In the genomic region with DNA sequence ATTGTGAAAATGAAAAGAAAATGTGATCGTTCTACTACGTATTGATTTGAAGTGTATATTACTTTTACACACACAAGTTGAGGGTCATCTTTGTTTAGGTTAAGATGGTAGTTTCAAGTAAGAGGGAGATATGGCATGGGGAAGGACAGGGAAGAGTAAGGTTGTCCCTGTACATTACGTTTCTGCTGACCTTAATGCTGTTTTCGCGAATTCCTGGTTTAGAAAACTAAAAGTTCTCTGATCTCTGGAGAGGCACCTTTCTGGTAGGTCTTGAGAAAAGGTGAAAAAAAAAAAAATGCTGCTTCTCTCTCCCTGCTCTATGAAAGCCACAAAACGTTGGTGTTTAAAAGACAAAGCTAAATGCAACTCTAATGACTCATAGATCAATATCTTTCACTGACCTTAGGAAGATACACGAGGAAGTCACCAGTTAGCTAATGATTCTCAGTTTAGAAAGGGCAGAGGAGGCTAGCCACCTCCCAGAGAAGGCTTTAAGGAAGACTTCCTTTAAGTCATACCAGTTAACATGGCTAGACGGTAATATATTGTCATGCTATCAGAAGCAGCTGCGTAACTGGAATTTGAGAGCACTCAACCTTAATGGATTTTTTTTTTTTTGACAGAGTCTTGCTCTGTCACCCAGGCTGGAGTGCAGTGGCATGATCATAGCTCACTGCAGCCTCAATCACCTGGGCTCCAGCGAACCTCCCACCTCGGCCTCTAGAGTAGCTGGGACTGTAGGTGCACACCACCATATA, we compare ENCODE assay signal across 1 cellular context.
TF ChIP-seq lines count a peak whose summit lies in the region.

No MANE protein-coding gene starts in this region.

TF ChIP-seq in K562, 482 proteins besides CTCF, POLR2A, EP300 and RAD21 (continued from another document and continues in another):
- TF ChIP-seq REST (CRISPR knock-in tag; IDR thresholded peaks at IDR 0.05; ENCODE audit: low read depth) (0 out of 2 replicates have a peak, but pooled peaks have one; percentile 40), BRD9 (IDR thresholded peaks at IDR 0.05; ENCODE audit: low read depth, partially characterized antibody) (peak; percentile 98), TAF9B (IDR thresholded peaks at IDR 0.05; ENCODE audit: partially characterized antibody) (peak; percentile 73), ZNF785 (CRISPR knock-in tag; IDR thresholded peaks at IDR 0.05) (no peak), CREB1 (IDR thresholded peaks at IDR 0.05) (0 out of 2 replicates have a peak, but pooled peaks have one; percentile 32), CREB1 (CRISPR knock-in tag; IDR thresholded peaks at IDR 0.05) (no peak), LEF1 (IDR thresholded peaks at IDR 0.05) (peak; percentile 95), FOXM1 (IDR thresholded peaks at IDR 0.05; ENCODE audit: low read depth) (peak; percentile 95), FOXM1 (CRISPR knock-in tag; IDR thresholded peaks at IDR 0.05; ENCODE audit: low read depth) (no peak), JUN (IDR thresholded peaks at IDR 0.05; ENCODE audit: borderline replicate concordance, low read depth, low read length) (peak; percentile 99), JUN (CRISPR knock-in tag; IDR thresholded peaks at IDR 0.05; ENCODE audit: borderline replicate concordance) (no peak), ELF2 (CRISPR knock-in tag; IDR thresholded peaks at IDR 0.05) (0 out of 2 replicates have a peak, but pooled peaks have one; percentile 62), ZNF436 (CRISPR knock-in tag; IDR thresholded peaks at IDR 0.05) (peak; percentile 70), ZNF444 (CRISPR knock-in tag; IDR thresholded peaks at IDR 0.05) (peak; percentile 3; the same call in 1 of the 2 replicates), ETV1 (tag; conservative IDR thresholded peaks at IDR 0.05; ENCODE audit: low read depth) (peak; percentile 74), FOXK2 (conservative IDR thresholded peaks at IDR 0.05 in 1 of 2, IDR thresholded peaks at IDR 0.05 in 1 of 2; ENCODE audit: low read depth in 2 of 2) (peak; percentile 46 to 65; a peak in 2 of 4 replicates), NEUROD1 (IDR thresholded peaks at IDR 0.05; ENCODE audit: borderline replicate concordance, low read depth, low read length, partially characterized antibody) (peak; percentile 72), TSC22D4 (tag; IDR thresholded peaks at IDR 0.05) (no peak), SMC3 (conservative IDR thresholded peaks at IDR 0.05; ENCODE audit: insufficient read depth, low read depth, low read length) (no peak), SREBF1 (IDR thresholded peaks at IDR 0.05; ENCODE audit: borderline replicate concordance, low read depth, low read length) (0 out of 2 replicates have a peak, but pooled peaks have one; percentile 13), EZH2 (IDR thresholded peaks at IDR 0.05; ENCODE audit: borderline replicate concordance, low read depth, low read length) (no peak), ARID2 (IDR thresholded peaks at IDR 0.05) (0 out of 2 replicates have a peak, but pooled peaks have one; percentile 23), ZNF830 (CRISPR knock-in tag; IDR thresholded peaks at IDR 0.05) (no peak), ZSCAN29 (IDR thresholded peaks at IDR 0.05) (no peak), SMARCA5 (IDR thresholded peaks at IDR 0.05) (0 out of 2 replicates have a peak, but pooled peaks have one; percentile 16), MAZ (CRISPR knock-in tag; conservative IDR thresholded peaks at IDR 0.05 in 1 of 2, IDR thresholded peaks at IDR 0.05 in 1 of 2) (peak; percentile 41 to 69; a peak in 1 of 4 replicates), TOE1 (IDR thresholded peaks at IDR 0.05; ENCODE audit: borderline replicate concordance) (0 out of 2 replicates have a peak, but pooled peaks have one; percentile 34), TOE1 (CRISPR knock-in tag; IDR thresholded peaks at IDR 0.05; ENCODE audit: borderline replicate concordance, low read depth) (no peak), MIER1 (IDR thresholded peaks at IDR 0.05; ENCODE audit: low read depth) (peak; percentile 64; the same call in 1 of the 2 replicates), MAFF (IDR thresholded peaks at IDR 0.05; ENCODE audit: low read length) (peak; percentile 34; the same call in 1 of the 2 replicates), CCNT2 (IDR thresholded peaks at IDR 0.05; ENCODE audit: borderline replicate concordance, extremely low read depth, insufficient read length, low read depth, low read length) (peak; percentile 66), SOX6 (IDR thresholded peaks at IDR 0.05) (peak; percentile 97), ATF1 (CRISPR knock-in tag; IDR thresholded peaks at IDR 0.05) (no peak), ATF1 (tag; IDR thresholded peaks at IDR 0.05) (peak; percentile 87), MTA1 (IDR thresholded peaks at IDR 0.05; ENCODE audit: borderline replicate concordance) (peak; percentile 92), ZNF507 (tag; conservative IDR thresholded peaks at IDR 0.05) (no peak), FOS (IDR thresholded peaks at IDR 0.05; ENCODE audit: extremely low read depth, insufficient read length) (peak; percentile 69), NR2C2 (CRISPR knock-in tag; IDR thresholded peaks at IDR 0.05) (no peak), NR2C2 (tag; IDR thresholded peaks at IDR 0.05) (peak; percentile 94), MTA3 (IDR thresholded peaks at IDR 0.05; ENCODE audit: borderline replicate concordance) (peak; percentile 64; the same call in 1 of the 2 replicates), CBX5 (IDR thresholded peaks at IDR 0.05; ENCODE audit: borderline replicate concordance, low read depth) (no peak), LCOR (CRISPR knock-in tag; IDR thresholded peaks at IDR 0.05) (peak; percentile 41; the same call in 1 of the 2 replicates)
- TF ChIP-seq, protein P1, sequence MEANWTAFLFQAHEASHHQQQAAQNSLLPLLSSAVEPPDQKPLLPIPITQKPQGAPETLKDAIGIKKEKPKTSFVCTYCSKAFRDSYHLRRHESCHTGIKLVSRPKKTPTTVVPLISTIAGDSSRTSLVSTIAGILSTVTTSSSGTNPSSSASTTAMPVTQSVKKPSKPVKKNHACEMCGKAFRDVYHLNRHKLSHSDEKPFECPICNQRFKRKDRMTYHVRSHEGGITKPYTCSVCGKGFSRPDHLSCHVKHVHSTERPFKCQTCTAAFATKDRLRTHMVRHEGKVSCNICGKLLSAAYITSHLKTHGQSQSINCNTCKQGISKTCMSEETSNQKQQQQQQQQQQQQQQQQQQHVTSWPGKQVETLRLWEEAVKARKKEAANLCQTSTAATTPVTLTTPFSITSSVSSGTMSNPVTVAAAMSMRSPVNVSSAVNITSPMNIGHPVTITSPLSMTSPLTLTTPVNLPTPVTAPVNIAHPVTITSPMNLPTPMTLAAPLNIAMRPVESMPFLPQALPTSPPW (CRISPR knock-in tag; IDR thresholded peaks at IDR 0.05), result peak; percentile 64
- TF ChIP-seq, protein P2, sequence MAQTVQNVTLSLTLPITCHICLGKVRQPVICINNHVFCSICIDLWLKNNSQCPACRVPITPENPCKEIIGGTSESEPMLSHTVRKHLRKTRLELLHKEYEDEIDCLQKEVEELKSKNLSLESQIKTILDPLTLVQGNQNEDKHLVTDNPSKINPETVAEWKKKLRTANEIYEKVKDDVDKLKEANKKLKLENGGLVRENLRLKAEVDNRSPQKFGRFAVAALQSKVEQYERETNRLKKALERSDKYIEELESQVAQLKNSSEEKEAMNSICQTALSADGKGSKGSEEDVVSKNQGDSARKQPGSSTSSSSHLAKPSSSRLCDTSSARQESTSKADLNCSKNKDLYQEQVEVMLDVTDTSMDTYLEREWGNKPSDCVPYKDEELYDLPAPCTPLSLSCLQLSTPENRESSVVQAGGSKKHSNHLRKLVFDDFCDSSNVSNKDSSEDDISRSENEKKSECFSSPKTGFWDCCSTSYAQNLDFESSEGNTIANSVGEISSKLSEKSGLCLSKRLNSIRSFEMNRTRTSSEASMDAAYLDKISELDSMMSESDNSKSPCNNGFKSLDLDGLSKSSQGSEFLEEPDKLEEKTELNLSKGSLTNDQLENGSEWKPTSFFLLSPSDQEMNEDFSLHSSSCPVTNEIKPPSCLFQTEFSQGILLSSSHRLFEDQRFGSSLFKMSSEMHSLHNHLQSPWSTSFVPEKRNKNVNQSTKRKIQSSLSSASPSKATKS (CRISPR knock-in tag; IDR thresholded peaks at IDR 0.05), result no peak
- TF ChIP-seq, protein P3, sequence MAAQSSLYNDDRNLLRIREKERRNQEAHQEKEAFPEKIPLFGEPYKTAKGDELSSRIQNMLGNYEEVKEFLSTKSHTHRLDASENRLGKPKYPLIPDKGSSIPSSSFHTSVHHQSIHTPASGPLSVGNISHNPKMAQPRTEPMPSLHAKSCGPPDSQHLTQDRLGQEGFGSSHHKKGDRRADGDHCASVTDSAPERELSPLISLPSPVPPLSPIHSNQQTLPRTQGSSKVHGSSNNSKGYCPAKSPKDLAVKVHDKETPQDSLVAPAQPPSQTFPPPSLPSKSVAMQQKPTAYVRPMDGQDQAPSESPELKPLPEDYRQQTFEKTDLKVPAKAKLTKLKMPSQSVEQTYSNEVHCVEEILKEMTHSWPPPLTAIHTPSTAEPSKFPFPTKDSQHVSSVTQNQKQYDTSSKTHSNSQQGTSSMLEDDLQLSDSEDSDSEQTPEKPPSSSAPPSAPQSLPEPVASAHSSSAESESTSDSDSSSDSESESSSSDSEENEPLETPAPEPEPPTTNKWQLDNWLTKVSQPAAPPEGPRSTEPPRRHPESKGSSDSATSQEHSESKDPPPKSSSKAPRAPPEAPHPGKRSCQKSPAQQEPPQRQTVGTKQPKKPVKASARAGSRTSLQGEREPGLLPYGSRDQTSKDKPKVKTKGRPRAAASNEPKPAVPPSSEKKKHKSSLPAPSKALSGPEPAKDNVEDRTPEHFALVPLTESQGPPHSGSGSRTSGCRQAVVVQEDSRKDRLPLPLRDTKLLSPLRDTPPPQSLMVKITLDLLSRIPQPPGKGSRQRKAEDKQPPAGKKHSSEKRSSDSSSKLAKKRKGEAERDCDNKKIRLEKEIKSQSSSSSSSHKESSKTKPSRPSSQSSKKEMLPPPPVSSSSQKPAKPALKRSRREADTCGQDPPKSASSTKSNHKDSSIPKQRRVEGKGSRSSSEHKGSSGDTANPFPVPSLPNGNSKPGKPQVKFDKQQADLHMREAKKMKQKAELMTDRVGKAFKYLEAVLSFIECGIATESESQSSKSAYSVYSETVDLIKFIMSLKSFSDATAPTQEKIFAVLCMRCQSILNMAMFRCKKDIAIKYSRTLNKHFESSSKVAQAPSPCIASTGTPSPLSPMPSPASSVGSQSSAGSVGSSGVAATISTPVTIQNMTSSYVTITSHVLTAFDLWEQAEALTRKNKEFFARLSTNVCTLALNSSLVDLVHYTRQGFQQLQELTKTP (IDR thresholded peaks at IDR 0.05; ENCODE audit: low read depth in 1 of 2, partially characterized antibody in 2 of 2), result peak; percentile 85 to 94
- TF ChIP-seq, protein P4, sequence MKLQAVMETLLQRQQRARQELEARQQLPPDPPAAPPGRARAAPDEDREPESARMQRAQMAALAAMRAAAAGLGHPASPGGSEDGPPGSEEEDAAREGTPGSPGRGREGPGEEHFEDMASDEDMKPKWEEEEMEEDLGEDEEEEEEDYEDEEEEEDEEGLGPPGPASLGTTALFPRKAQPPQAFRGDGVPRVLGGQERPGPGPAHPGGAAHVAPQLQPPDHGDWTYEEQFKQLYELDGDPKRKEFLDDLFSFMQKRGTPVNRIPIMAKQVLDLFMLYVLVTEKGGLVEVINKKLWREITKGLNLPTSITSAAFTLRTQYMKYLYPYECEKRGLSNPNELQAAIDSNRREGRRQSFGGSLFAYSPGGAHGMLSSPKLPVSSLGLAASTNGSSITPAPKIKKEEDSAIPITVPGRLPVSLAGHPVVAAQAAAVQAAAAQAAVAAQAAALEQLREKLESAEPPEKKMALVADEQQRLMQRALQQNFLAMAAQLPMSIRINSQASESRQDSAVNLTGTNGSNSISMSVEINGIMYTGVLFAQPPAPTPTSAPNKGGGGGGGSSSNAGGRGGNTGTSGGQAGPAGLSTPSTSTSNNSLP (IDR thresholded peaks at IDR 0.05; ENCODE audit: borderline replicate concordance, low read depth, low read length), result peak; percentile 92
- TF ChIP-seq, protein P5, sequence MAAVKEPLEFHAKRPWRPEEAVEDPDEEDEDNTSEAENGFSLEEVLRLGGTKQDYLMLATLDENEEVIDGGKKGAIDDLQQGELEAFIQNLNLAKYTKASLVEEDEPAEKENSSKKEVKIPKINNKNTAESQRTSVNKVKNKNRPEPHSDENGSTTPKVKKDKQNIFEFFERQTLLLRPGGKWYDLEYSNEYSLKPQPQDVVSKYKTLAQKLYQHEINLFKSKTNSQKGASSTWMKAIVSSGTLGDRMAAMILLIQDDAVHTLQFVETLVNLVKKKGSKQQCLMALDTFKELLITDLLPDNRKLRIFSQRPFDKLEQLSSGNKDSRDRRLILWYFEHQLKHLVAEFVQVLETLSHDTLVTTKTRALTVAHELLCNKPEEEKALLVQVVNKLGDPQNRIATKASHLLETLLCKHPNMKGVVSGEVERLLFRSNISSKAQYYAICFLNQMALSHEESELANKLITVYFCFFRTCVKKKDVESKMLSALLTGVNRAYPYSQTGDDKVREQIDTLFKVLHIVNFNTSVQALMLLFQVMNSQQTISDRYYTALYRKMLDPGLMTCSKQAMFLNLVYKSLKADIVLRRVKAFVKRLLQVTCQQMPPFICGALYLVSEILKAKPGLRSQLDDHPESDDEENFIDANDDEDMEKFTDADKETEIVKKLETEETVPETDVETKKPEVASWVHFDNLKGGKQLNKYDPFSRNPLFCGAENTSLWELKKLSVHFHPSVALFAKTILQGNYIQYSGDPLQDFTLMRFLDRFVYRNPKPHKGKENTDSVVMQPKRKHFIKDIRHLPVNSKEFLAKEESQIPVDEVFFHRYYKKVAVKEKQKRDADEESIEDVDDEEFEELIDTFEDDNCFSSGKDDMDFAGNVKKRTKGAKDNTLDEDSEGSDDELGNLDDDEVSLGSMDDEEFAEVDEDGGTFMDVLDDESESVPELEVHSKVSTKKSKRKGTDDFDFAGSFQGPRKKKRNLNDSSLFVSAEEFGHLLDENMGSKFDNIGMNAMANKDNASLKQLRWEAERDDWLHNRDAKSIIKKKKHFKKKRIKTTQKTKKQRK (IDR thresholded peaks at IDR 0.05; ENCODE audit: borderline replicate concordance, low read depth, low read length), result no peak
